Comparison of ENCODE assay signal across 28 cellular contexts in the genomic region with DNA sequence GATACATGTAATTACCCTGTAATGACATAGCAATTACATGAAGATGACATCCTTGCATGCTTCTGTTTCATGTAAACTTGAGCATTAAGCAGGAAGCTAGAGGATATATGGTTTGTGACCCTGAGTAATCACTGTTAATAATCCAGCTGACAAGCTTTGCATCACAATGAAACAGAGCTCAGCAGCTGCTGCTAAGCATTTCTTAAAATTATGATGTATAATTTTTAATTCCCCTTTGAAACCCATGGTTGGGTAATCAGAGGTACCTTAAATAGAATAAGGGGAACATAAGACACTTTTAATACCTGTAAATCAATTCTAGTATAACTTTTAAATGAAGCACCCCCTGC.
A peak's percentile ranks its signal among the peaks of the same experiment; 100 is the strongest.
DNase-seq lines count a peak whose midpoint lies in the region; ATAC-seq and TF ChIP-seq lines count a peak whose summit lies in the region.
"Had no signal": no experiment of that assay in that cellular context is flagged by ENCODE, and none has a peak within 500 bp of the region (broad histone marks: within the 10 kb centered on the region; RNA-seq: fewer than 3 reads in every experiment).

No MANE protein-coding gene starts in this region.

- no peak overlapping the region for H3K27ac Mint-ChIP-seq in naive thymus-derived CD4-positive, alpha-beta T cell
- H3K27ac Mint-ChIP-seq: activated CD4-positive, alpha-beta T cell treated with anti-CD3 and anti-CD28 coated beads for 36 hours; CD8-positive, alpha-beta T cell; progenitor cell of endocrine pancreas; stimulated activated naive CD8-positive, alpha-beta T cell treated with anti-CD3 and anti-CD28 coated beads, Interleukin-15, Interleukin-2, amounts not matched to agents 100 ng/mL and 50 ng/mL, for 24 hours had no signal

- intact Hi-C loops in naive thymus-derived CD4-positive, alpha-beta T cell (cut with micrococcal nuclease): no loop called here
- intact Hi-C loops in aorta (cut with DNase I) (no loop called here), upper lobe of right lung (cut with DNase I) (no loop called here)

- H3K27me3 ChIP-seq in naive thymus-derived CD4-positive, alpha-beta T cell (ENCODE audit: control insufficient read depth in 2 of 2, insufficient read depth in 2 of 2, low read length in 2 of 2): peaks cover 0 to 5% of the 10 kb centered on the region in 2 donors
- H3K27me3 ChIP-seq in aorta (ENCODE audit: control insufficient read depth in 1 of 2, insufficient read depth in 2 of 2, low read length in 1 of 2) (peaks cover 0 to 1% of the 10 kb centered on the region in 2 donors), upper lobe of right lung (no peaks in the 10 kb centered on the region)
- H3K27me3 ChIP-seq: body of pancreas, thyroid gland had no signal

- no peaks in the 10 kb centered on the region for H3K36me3 ChIP-seq in naive thymus-derived CD4-positive, alpha-beta T cell (ENCODE audit: control insufficient read depth in 2 of 3, insufficient read depth in 3 of 3, low read length in 3 of 3)
- H3K36me3 ChIP-seq in aorta (ENCODE audit: control insufficient read depth in 1 of 2, insufficient read depth in 2 of 2, low read length in 1 of 2): no peaks in the 10 kb centered on the region
- H3K36me3 ChIP-seq in upper lobe of right lung: no peaks in the 10 kb centered on the region
- H3K36me3 ChIP-seq: thyroid gland had no signal

- peaks cover 0 to 9% (median 7%) of the 10 kb centered on the region in 5 donors for H3K27me3 Mint-ChIP-seq in naive thymus-derived CD4-positive, alpha-beta T cell
- H3K27me3 Mint-ChIP-seq: progenitor cell of endocrine pancreas had no signal

- H3K4me3 Mint-ChIP-seq in naive thymus-derived CD4-positive, alpha-beta T cell: no peak overlapping the region
- H3K4me3 Mint-ChIP-seq: activated CD4-positive, alpha-beta T cell treated with anti-CD3 and anti-CD28 coated beads for 36 hours; CD8-positive, alpha-beta T cell; stimulated activated naive CD8-positive, alpha-beta T cell treated with anti-CD3 and anti-CD28 coated beads, Interleukin-15, Interleukin-2, amounts not matched to agents 100 ng/mL and 50 ng/mL, for 24 hours had no signal

- H3K9me3 ChIP-seq in naive thymus-derived CD4-positive, alpha-beta T cell (ENCODE audit: control insufficient read depth in 2 of 3, low read length in 3 of 3): no peaks in the 10 kb centered on the region
- H3K9me3 ChIP-seq in aorta (ENCODE audit: control insufficient read depth, low read length): no peaks in the 10 kb centered on the region
- no peaks in the 10 kb centered on the region for H3K9me3 ChIP-seq in upper lobe of right lung
- H3K9me3 ChIP-seq: body of pancreas, thyroid gland had no signal

- ATAC-seq in GM21423 (IDR thresholded peaks at IDR 0.05; ENCODE audit: unreplicated experiment) (peak; percentile 67), aorta (ENCODE audit: low FRiP score) (no peak), GM19397 (IDR thresholded peaks at IDR 0.05; ENCODE audit: unreplicated experiment) (no peak), upper lobe of right lung (no peak)
- ATAC-seq in naive thymus-derived CD4-positive, alpha-beta T cell: peak; percentile 53
- ATAC-seq: activated CD4-positive, alpha-beta T cell treated with anti-CD3 and anti-CD28 coated beads for 36 hours; body of pancreas; CD8-positive, alpha-beta T cell; HepG2; sciatic nerve had no signal

- H3K4me1 ChIP-seq in naive thymus-derived CD4-positive, alpha-beta T cell (ENCODE audit: control insufficient read depth in 2 of 2, insufficient read depth in 2 of 2, low read length in 2 of 2): no peaks in the 10 kb centered on the region
- H3K4me1 ChIP-seq in aorta (ENCODE audit: control insufficient read depth in 1 of 2, insufficient read depth in 2 of 2, low read length in 2 of 2): no peaks in the 10 kb centered on the region
- no peaks in the 10 kb centered on the region for H3K4me1 ChIP-seq in upper lobe of right lung
- H3K4me1 ChIP-seq: body of pancreas, thyroid gland had no signal

- H3K36me3 Mint-ChIP-seq in naive thymus-derived CD4-positive, alpha-beta T cell: no peaks in the 10 kb centered on the region
- H3K36me3 Mint-ChIP-seq: CD8-positive, alpha-beta T cell had no signal

- no peak overlapping the region for H3K4me3 ChIP-seq in naive thymus-derived CD4-positive, alpha-beta T cell (ENCODE audit: low read length)
- no peak overlapping the region for H3K4me3 ChIP-seq in aorta (ENCODE audit: low read length in 2 of 2)
- H3K4me3 ChIP-seq in upper lobe of right lung: no peak overlapping the region
- H3K4me3 ChIP-seq: body of pancreas, thyroid gland had no signal

- TF ChIP-seq CTCF in upper lobe of right lung (IDR thresholded peaks at IDR 0.05): no peak

- POLR2A ChIA-PET in naive thymus-derived CD4-positive, alpha-beta T cell (lab: Charles Lee): no interaction called here

- CTCF ChIA-PET in naive thymus-derived CD4-positive, alpha-beta T cell (lab: Charles Lee): no interaction called here

- H3K27ac ChIP-seq in naive thymus-derived CD4-positive, alpha-beta T cell (ENCODE audit: low read depth, low read length): no peak overlapping the region
- H3K27ac ChIP-seq in aorta (ENCODE audit: low read depth in 1 of 2, low read length in 2 of 2) (no peak overlapping the region), upper lobe of right lung (no peak overlapping the region)
- H3K27ac ChIP-seq: 22Rv1, body of pancreas, HL-60, thyroid gland had no signal

- H3K9me3 Mint-ChIP-seq in naive thymus-derived CD4-positive, alpha-beta T cell: no peaks in the 10 kb centered on the region
- H3K9me3 Mint-ChIP-seq: CD8-positive, alpha-beta T cell; stimulated activated naive CD8-positive, alpha-beta T cell treated with anti-CD3 and anti-CD28 coated beads, Interleukin-15, Interleukin-2, amounts not matched to agents 100 ng/mL and 50 ng/mL, for 24 hours had no signal

- DNase-seq in NCI-H1417 (lab: John Stamatoyannopoulos, UW): peak in 2 of 3 experiments; percentile 22 to 73
- DNase-seq in NCI-H1417 treated with DMSO at 0.1 percent for 48 hours (lab: John Stamatoyannopoulos, UW): no peak
- peak; percentile 42 for DNase-seq in NCI-H146 treated with DMSO at 0.1 percent for 48 hours (lab: John Stamatoyannopoulos, UW; ENCODE audit: unreplicated experiment)
- DNase-seq in naive thymus-derived CD4-positive, alpha-beta T cell: no peak
- no peak for DNase-seq in aorta
- DNase-seq in upper lobe of right lung: no peak
- DNase-seq: activated CD4-positive, alpha-beta T cell treated with anti-CD3 and anti-CD28 coated beads for 36 hours; activated CD8-positive, alpha-beta memory T cell treated with anti-CD3 and anti-CD28 coated beads for 24 hours; activated gamma-delta T cell; activated T-cell treated with anti-CD3 and anti-CD28 coated beads, Interleukin-2, amount 50 U/mL, for 1 hour; body of pancreas; CD8-positive, alpha-beta T cell; effector memory CD4-positive, alpha-beta T cell; erythroblast; left colon; NCI-H1092; NCI-H2081 treated with DMSO at 0.1 percent for 48 hours; NCI-H446; T-helper 2 cell; thyroid gland had no signal

- no peaks in the 10 kb centered on the region for H3K4me1 Mint-ChIP-seq in naive thymus-derived CD4-positive, alpha-beta T cell
- H3K4me1 Mint-ChIP-seq: activated CD4-positive, alpha-beta T cell treated with anti-CD3 and anti-CD28 coated beads for 36 hours had no signal

Comparison
In these comparisons a context has a peak if more than half of its experiments do, and no peak if none do; other contexts are left out.
1. DNase-seq: peak in NCI-H1417 (2 of 3) and NCI-H146 treated with DMSO at 0.1 percent for 48 hours (single experiment); none in NCI-H1417 treated with DMSO at 0.1 percent for 48 hours (single experiment), naive thymus-derived CD4-positive, alpha-beta T cell (0 of 9), aorta (0 of 2) and upper lobe of right lung (single experiment).
2. ATAC-seq: peak in GM21423 (single experiment) and naive thymus-derived CD4-positive, alpha-beta T cell (single experiment); none in aorta (single experiment), GM19397 (single experiment) and upper lobe of right lung (single experiment).